Comparison of ENCODE assay signal across 14 cellular contexts in the genomic region with DNA sequence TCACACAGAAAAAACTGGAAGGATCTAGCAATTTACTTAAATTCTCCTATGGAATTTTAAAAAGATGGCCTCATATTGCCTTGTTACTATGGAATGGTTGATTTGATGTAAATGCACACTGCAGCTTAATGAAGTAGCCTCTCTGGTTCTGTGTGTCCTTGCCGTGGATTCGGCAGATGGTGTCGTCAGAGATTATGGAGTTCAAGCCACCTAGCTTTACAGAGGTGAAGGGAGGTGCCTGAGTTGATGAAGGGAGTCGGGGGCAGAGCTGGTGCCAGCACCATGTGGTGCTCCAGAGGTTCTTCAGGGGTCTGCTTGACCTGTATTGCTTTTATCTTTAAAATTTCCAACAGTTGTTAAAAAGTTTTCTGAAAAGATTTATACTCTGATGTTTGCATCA. TPM values are rescaled to one million over a fixed set of nuclear protein-coding genes. Genes with fewer than 3 reads are reported as not detected.
DNase-seq lines count a peak whose midpoint lies in the region; ATAC-seq and TF ChIP-seq lines count a peak whose summit lies in the region.
"Had no signal": no experiment of that assay in that cellular context is flagged by ENCODE, and none has a peak within 500 bp of the region (broad histone marks: within the 10 kb centered on the region; RNA-seq: fewer than 3 reads in every experiment).

No MANE protein-coding gene starts in this region.

- DNase-seq in left ventricle myocardium inferior (no peak), cardiac septum (ENCODE audit: low spot score) (no peak), RWPE2 (ENCODE audit: low spot score) (no peak), glutamatergic neuron (no peak), mucosa of descending colon (no peak)
- no peak for DNase-seq in stimulated activated naive B cell treated with anti-CD40 and anti-IgM and Interleukin-4, amounts not matched to agents 10 μg/mL and 1 μg/mL and 100 μg/mL, for 72 hours
- DNase-seq: AML-193; CD4-positive, CD25-positive, alpha-beta regulatory T cell; NCI-H1436; NCI-H2081; NCI-H510A treated with DMSO at 0.1 percent for 48 hours; SIG-M5 had no signal

- H3K36me3 Mint-ChIP-seq in glutamatergic neuron (ENCODE audit: unreplicated experiment): no peaks in the 10 kb centered on the region
- peaks cover 0 to 1% of the 10 kb centered on the region in 2 donors for H3K36me3 Mint-ChIP-seq in stimulated activated naive B cell treated with anti-CD40 and anti-IgM and Interleukin-4, amounts not matched to agents 10 μg/mL and 1 μg/mL and 100 μg/mL, for 72 hours
- H3K36me3 Mint-ChIP-seq: CD4-positive, CD25-positive, alpha-beta regulatory T cell had no signal

- peaks cover 45% of the 10 kb centered on the region for H3K4me1 Mint-ChIP-seq in glutamatergic neuron (ENCODE audit: low read depth, unreplicated experiment)
- H3K4me1 Mint-ChIP-seq in stimulated activated naive B cell treated with anti-CD40 and anti-IgM and Interleukin-4, amounts not matched to agents 10 μg/mL and 1 μg/mL and 100 μg/mL, for 72 hours: no peaks in the 10 kb centered on the region
- H3K4me1 Mint-ChIP-seq: CD4-positive, CD25-positive, alpha-beta regulatory T cell had no signal

- H3K4me1 ChIP-seq in left ventricle myocardium inferior (peaks cover 80% of the 10 kb centered on the region), RWPE2 (ENCODE audit: insufficient read depth, poor library complexity, severe bottlenecking) (peaks cover 46% of the 10 kb centered on the region), mucosa of descending colon (ENCODE audit: low read depth) (peaks cover 14% of the 10 kb centered on the region)

- H3K4me3 Mint-ChIP-seq in glutamatergic neuron (ENCODE audit: unreplicated experiment): peak overlapping the region; percentile 41
- H3K4me3 Mint-ChIP-seq in stimulated activated naive B cell treated with anti-CD40 and anti-IgM and Interleukin-4, amounts not matched to agents 10 μg/mL and 1 μg/mL and 100 μg/mL, for 72 hours: no peak overlapping the region
- H3K4me3 Mint-ChIP-seq: CD4-positive, CD25-positive, alpha-beta regulatory T cell had no signal

- no peaks in the 10 kb centered on the region for H3K36me3 ChIP-seq in left ventricle myocardium inferior
- peaks cover 6% of the 10 kb centered on the region for H3K36me3 ChIP-seq in RWPE2 (ENCODE audit: low read depth)
- no peaks in the 10 kb centered on the region for H3K36me3 ChIP-seq in mucosa of descending colon (ENCODE audit: low read depth)

- H3K4me3 ChIP-seq in left ventricle myocardium inferior (no peak overlapping the region), RWPE2 (ENCODE audit: severe bottlenecking) (no peak overlapping the region), mucosa of descending colon (no peak overlapping the region)
- H3K4me3 ChIP-seq: K562 had no signal

- H3K9me3 ChIP-seq in left ventricle myocardium inferior (replicated peaks) (no peaks in the 10 kb centered on the region), RWPE2 (ENCODE audit: severe bottlenecking) (no peaks in the 10 kb centered on the region), mucosa of descending colon (no peaks in the 10 kb centered on the region)

- H3K9me3 Mint-ChIP-seq in glutamatergic neuron (ENCODE audit: unreplicated experiment): peaks cover 15% of the 10 kb centered on the region
- H3K9me3 Mint-ChIP-seq in stimulated activated naive B cell treated with anti-CD40 and anti-IgM and Interleukin-4, amounts not matched to agents 10 μg/mL and 1 μg/mL and 100 μg/mL, for 72 hours: no peaks in the 10 kb centered on the region

- H3K27ac Mint-ChIP-seq in glutamatergic neuron (ENCODE audit: unreplicated experiment): no peak overlapping the region
- H3K27ac Mint-ChIP-seq in stimulated activated naive B cell treated with anti-CD40 and anti-IgM and Interleukin-4, amounts not matched to agents 10 μg/mL and 1 μg/mL and 100 μg/mL, for 72 hours: no peak overlapping the region
- H3K27ac Mint-ChIP-seq: CD4-positive, CD25-positive, alpha-beta regulatory T cell had no signal

- intact Hi-C loops in left ventricle myocardium inferior (cut with micrococcal nuclease): no loop called here
- intact Hi-C loops in cardiac septum (cut with DNase I): loop anchor here (5.0 kb wide), 1 partner anchor 57 kb away; no protein-coding TSS in a partner anchor
- intact Hi-C loops in mucosa of descending colon (cut with DNase I, micrococcal nuclease): no loop called here

- no peaks in the 10 kb centered on the region for H3K27me3 ChIP-seq in left ventricle myocardium inferior (ENCODE audit: low read depth)
- H3K27me3 ChIP-seq in RWPE2 (ENCODE audit: insufficient read depth, poor library complexity, severe bottlenecking): no peaks in the 10 kb centered on the region

- ATAC-seq in RWPE2 (ENCODE audit: low read depth): no peak
- no peak for ATAC-seq in mucosa of descending colon
- no peak for ATAC-seq in esophagus mucosa
- ATAC-seq in stimulated activated naive B cell treated with anti-CD40 and anti-IgM and Interleukin-4, amounts not matched to agents 10 μg/mL and 1 μg/mL and 100 μg/mL, for 72 hours (replicated peaks): no peak
- ATAC-seq: K562 had no signal

- TF ChIP-seq CTCF in left ventricle myocardium inferior (IDR thresholded peaks at IDR 0.05; ENCODE audit: borderline replicate concordance) (no peak), RWPE2 (IDR thresholded peaks at IDR 0.05; ENCODE audit: poor library complexity, severe bottlenecking) (no peak), glutamatergic neuron (IDR thresholded peaks at IDR 0.05; ENCODE audit: partially characterized antibody, unreplicated experiment) (no peak), mucosa of descending colon (IDR thresholded peaks at IDR 0.05) (no peak)

- H3K27ac ChIP-seq in left ventricle myocardium inferior (replicated peaks) (peak overlapping the region; percentile 1), RWPE2 (ENCODE audit: poor library complexity, severe bottlenecking) (peak overlapping the region; percentile 16)

- H3K27me3 Mint-ChIP-seq in glutamatergic neuron (ENCODE audit: unreplicated experiment): peaks cover 10% of the 10 kb centered on the region
- peaks cover 3 to 4% of the 10 kb centered on the region in 2 donors for H3K27me3 Mint-ChIP-seq in stimulated activated naive B cell treated with anti-CD40 and anti-IgM and Interleukin-4, amounts not matched to agents 10 μg/mL and 1 μg/mL and 100 μg/mL, for 72 hours

RNA-seq across cellular contexts. Expression of gene ASAP2, which starts 48.8 kb away (rescaled TPM):
- total RNA-seq in left ventricle myocardium inferior (10.0 TPM), cardiac septum (11.8 TPM), glutamatergic neuron (ENCODE audit: unreplicated experiment) (49.6 TPM), mucosa of descending colon (10 to 100 TPM; 50.4 to 84.1 (median 50.5) TPM), esophagus mucosa (6.4 TPM)
